Comparison of ENCODE assay signal across 11 cellular contexts in genomic region chr3:24060055-24060454, GRCh38.
DNase-seq lines count a peak whose midpoint lies in the region; ATAC-seq and TF ChIP-seq lines count a peak whose summit lies in the region.
"Had no signal": no experiment of that assay in that cellular context is flagged by ENCODE, and none has a peak within 500 bp of the region (broad histone marks: within the 10 kb centered on the region; RNA-seq: fewer than 3 reads in every experiment).

No MANE protein-coding gene starts in this region.

- H2AFZ ChIP-seq in osteoblast (ENCODE audit: low read length): no peak overlapping the region

- peak; percentile 55 for DNase-seq in ELF-1 (ENCODE audit: low read depth, low spot score)
- DNase-seq in astrocyte of the hippocampus (ENCODE audit: low read depth, low spot score): peak; percentile 80
- no peak for DNase-seq in left ventricle myocardium inferior
- DNase-seq in osteoblast (ENCODE audit: insufficient read length, low spot score, missing footprints): no peak
- no peak for DNase-seq in suprapubic skin (ENCODE audit: low spot score in 2 of 2)
- DNase-seq in tibial nerve (ENCODE audit: low spot score in 2 of 2): no peak
- DNase-seq in stimulated activated CD4-positive, alpha-beta T cell treated with anti-CD3 and anti-CD28 coated beads, Interleukin-2, amount 100 ng/mL, for 48 hours: no peak
- DNase-seq: C1 segment of cervical spinal cord; RPMI8226; stimulated activated CD4-positive, alpha-beta T cell treated with anti-CD3 and anti-CD28 coated beads, Interleukin-4, amount 100 ng/mL, for 24 hours had no signal

- H3K9me3 ChIP-seq in left ventricle myocardium inferior (replicated peaks) (no peaks in the 10 kb centered on the region), osteoblast (ENCODE audit: low read depth, low read length) (no peaks in the 10 kb centered on the region), suprapubic skin (no peaks in the 10 kb centered on the region), tibial nerve (no peaks in the 10 kb centered on the region)

- no peaks in the 10 kb centered on the region for H3K79me2 ChIP-seq in osteoblast (ENCODE audit: insufficient read depth, low read length)

- H3K4me1 ChIP-seq in left ventricle myocardium inferior (peaks cover 14% of the 10 kb centered on the region), osteoblast (ENCODE audit: insufficient read depth, low read length) (peaks cover 4% of the 10 kb centered on the region), suprapubic skin (peaks cover 12% of the 10 kb centered on the region), tibial nerve (no peaks in the 10 kb centered on the region)

- H3K4me3 ChIP-seq in left ventricle myocardium inferior (no peak overlapping the region), osteoblast (ENCODE audit: insufficient read depth, low read length) (no peak overlapping the region), suprapubic skin (no peak overlapping the region), tibial nerve (no peak overlapping the region)

- H3K27me3 ChIP-seq in left ventricle myocardium inferior (ENCODE audit: low read depth) (no peaks in the 10 kb centered on the region), osteoblast (ENCODE audit: insufficient read depth, low read length) (no peaks in the 10 kb centered on the region), suprapubic skin (no peaks in the 10 kb centered on the region), tibial nerve (no peaks in the 10 kb centered on the region)

- no peak for TF ChIP-seq CTCF in left ventricle myocardium inferior (IDR thresholded peaks at IDR 0.05; ENCODE audit: borderline replicate concordance)
- TF ChIP-seq CTCF in osteoblast (IDR thresholded peaks at IDR 0.05; ENCODE audit: extremely low read depth, low read depth, low read length): no peak
- no peak for TF ChIP-seq CTCF in suprapubic skin (IDR thresholded peaks at IDR 0.05)
- no peak for TF ChIP-seq CTCF in tibial nerve (IDR thresholded peaks at IDR 0.05)

- intact Hi-C loops in left ventricle myocardium inferior (cut with micrococcal nuclease): no loop called here

- no peaks in the 10 kb centered on the region for H4K20me1 ChIP-seq in osteoblast (ENCODE audit: insufficient read depth, low read length)

- 48% methylated on average over 3 of the region's 3 CpGs for WGBS in suprapubic skin
- 54 to 56% methylated on average over 3 of the region's 3 CpGs for WGBS in tibial nerve, 2 donors

- TF ChIP-seq EP300 in suprapubic skin (IDR thresholded peaks at IDR 0.05) (no peak), tibial nerve (IDR thresholded peaks at IDR 0.05) (no peak)

- TF ChIP-seq POLR2A in suprapubic skin (IDR thresholded peaks at IDR 0.05): no peak
- TF ChIP-seq POLR2A in tibial nerve (IDR thresholded peaks at IDR 0.05): no peak

- H3K27ac ChIP-seq in left ventricle myocardium inferior (replicated peaks) (peak overlapping the region; percentile 23), osteoblast (ENCODE audit: low read depth, low read length) (no peak overlapping the region), suprapubic skin (no peak overlapping the region), tibial nerve (no peak overlapping the region)

- H3K36me3 ChIP-seq in left ventricle myocardium inferior (no peaks in the 10 kb centered on the region), osteoblast (ENCODE audit: insufficient read depth, low read length) (no peaks in the 10 kb centered on the region), suprapubic skin (no peaks in the 10 kb centered on the region), tibial nerve (no peaks in the 10 kb centered on the region)

- no peak for ATAC-seq in GM21825 (IDR thresholded peaks at IDR 0.05; ENCODE audit: unreplicated experiment)

- H3K4me2 ChIP-seq in osteoblast (ENCODE audit: insufficient read depth, low read length): peak overlapping the region; percentile 48

Comparison
In these comparisons a context has a peak if more than half of its experiments do, and no peak if none do; other contexts are left out.
1. DNase-seq: peak in ELF-1 (single experiment) and astrocyte of the hippocampus (single experiment); none in left ventricle myocardium inferior (single experiment), osteoblast (single experiment), suprapubic skin (0 of 2), tibial nerve (0 of 2) and stimulated activated CD4-positive, alpha-beta T cell treated with anti-CD3 and anti-CD28 coated beads, Interleukin-2, amount 100 ng/mL, for 48 hours (0 of 2).